Comparison of ENCODE assay signal across 8 cellular contexts in genomic region chr22:36541831-36542391, GRCh38. TPM values are rescaled to one million over a fixed set of nuclear protein-coding genes. Genes with fewer than 3 reads are reported as not detected.
DNase-seq lines count a peak whose midpoint lies in the region; TF ChIP-seq lines count a peak whose summit lies in the region.

No MANE protein-coding gene starts in this region.

- 25% methylated on average over 9 of the region's 9 CpGs for WGBS in SK-N-SH (ENCODE audit: low lambda C conversion rate)

- H3K9ac ChIP-seq in SK-N-SH, result peak overlapping the region; percentile 23; the same call in 1 of the 2 replicates

- H3K27me3 ChIP-seq in SK-N-SH (ENCODE audit: insufficient read depth), result no peaks in the 10 kb centered on the region
- H3K27me3 ChIP-seq in brain microvascular endothelial cell (replicated peaks), result no peaks in the 10 kb centered on the region
- no peaks in the 10 kb centered on the region for H3K27me3 ChIP-seq in A673 (replicated peaks; ENCODE audit: insufficient read depth, low read depth, low read length, poor library complexity)

- H3K4me3 ChIP-seq in SK-N-SH (ENCODE audit: low read depth in 2 of 2, low read length in 1 of 2), result no peak overlapping the region
- no peak overlapping the region for H3K4me3 ChIP-seq in brain microvascular endothelial cell (ENCODE audit: low read depth, low read length)
- no peak overlapping the region for H3K4me3 ChIP-seq in A673 (ENCODE audit: low read depth, low read length, poor library complexity, severe bottlenecking)
- no peak overlapping the region for H3K4me3 ChIP-seq in OCI-LY7 (ENCODE audit: low read depth, low read length, poor library complexity, severe bottlenecking)

- peak overlapping the region; percentile 25; the same call in 1 of the 2 replicates for H2AFZ ChIP-seq in SK-N-SH (ENCODE audit: low read depth)
- no peak overlapping the region for H2AFZ ChIP-seq in OCI-LY7 (ENCODE audit: low read length)

- H3K9me3 ChIP-seq in SK-N-SH (no peaks in the 10 kb centered on the region), A673 (ENCODE audit: low read depth, low read length, poor library complexity, severe bottlenecking) (no peaks in the 10 kb centered on the region), OCI-LY7 (ENCODE audit: low read length) (no peaks in the 10 kb centered on the region)

- DNase-seq in Daoy (ENCODE audit: low read depth) (peak; percentile 97), SK-N-SH (no peak), brain microvascular endothelial cell (peak; percentile 81), renal cortical epithelial cell (ENCODE audit: low read depth) (peak; percentile 94), A673 (ENCODE audit: low spot score) (no peak), OCI-LY7 (ENCODE audit: low spot score) (no peak), iPS-NIHi11 (ENCODE audit: low spot score) (no peak), NCI-H2171 (lab: John Stamatoyannopoulos, UW) (no peak)

- H4K20me1 ChIP-seq in SK-N-SH (ENCODE audit: insufficient read depth) (no peaks in the 10 kb centered on the region), OCI-LY7 (ENCODE audit: insufficient read depth, low read length) (no peaks in the 10 kb centered on the region)

- CTCF ChIA-PET in SK-N-SH (lab: Yijun Ruan, JAX), result interaction anchor here (1.4 to 4.7 kb wide), 3 partner anchors 10 to 315 kb away, joined by 3 to 36 read pairs (median 11); no protein-coding TSS in a partner anchor
- CTCF ChIA-PET in A673 (lab: Charles Lee), result no interaction called here
- CTCF ChIA-PET in OCI-LY7 (lab: Charles Lee; ENCODE audit: unreplicated experiment), result no interaction called here

- peaks cover 0 to 3% of the 10 kb centered on the region in 2 experiments; a peak in 1 of 4 replicates for H3K4me1 ChIP-seq in SK-N-SH (ENCODE audit: control insufficient read depth in 1 of 2, insufficient read depth in 2 of 2, low read depth in 1 of 2, low read length in 1 of 2)
- H3K4me1 ChIP-seq in A673 (ENCODE audit: insufficient read depth, low read length, poor library complexity, severe bottlenecking), result no peaks in the 10 kb centered on the region
- peaks cover 3% of the 10 kb centered on the region for H3K4me1 ChIP-seq in OCI-LY7 (ENCODE audit: insufficient read depth, low read length, poor library complexity, severe bottlenecking)

- intact Hi-C loops in A673 (cut with micrococcal nuclease; ENCODE audit: unreplicated experiment) (loop anchor here (10.0 kb wide), 1 partner anchor 723 kb away; no protein-coding TSS in a partner anchor), OCI-LY7 (cut with micrococcal nuclease; ENCODE audit: unreplicated experiment) (loop anchor here (10.0 kb wide), 1 partner anchor 83 kb away; no protein-coding TSS in a partner anchor)

- no TSS peak for BruUV-seq in A673 (replicated peaks; lab: Mats Ljungman, UMichigan)
- no TSS peak for BruUV-seq in OCI-LY7 (replicated peaks; lab: Mats Ljungman, UMichigan)

- POLR2A ChIA-PET in SK-N-SH (lab: Yijun Ruan, JAX) (no interaction called here), A673 (lab: Charles Lee; ENCODE audit: low non-redundant PET) (no interaction called here), OCI-LY7 (lab: Charles Lee) (no interaction called here)

- H3K9me2 ChIP-seq in SK-N-SH, result no peaks in the 10 kb centered on the region
- H3K9me2 ChIP-seq in OCI-LY7 (ENCODE audit: insufficient read depth, low read length), result no peaks in the 10 kb centered on the region

- TF ChIP-seq EP300 in SK-N-SH (IDR thresholded peaks at IDR 0.05; ENCODE audit: borderline replicate concordance in 1 of 2, low read depth in 1 of 2, low read length in 1 of 2), result peak in 1 of 2 experiments; percentile 81; a peak in 1 of 4 replicates

- peak overlapping the region; percentile 36 to 81 for H3K27ac ChIP-seq in SK-N-SH (ENCODE audit: low read depth in 2 of 2, low read length in 1 of 2)
- peak overlapping the region; percentile 61 for H3K27ac ChIP-seq in brain microvascular endothelial cell
- H3K27ac ChIP-seq in A673 (ENCODE audit: low read depth, low read length, poor library complexity, severe bottlenecking), result no peak overlapping the region
- H3K27ac ChIP-seq in OCI-LY7 (ENCODE audit: low read depth, low read length, poor library complexity, severe bottlenecking), result no peak overlapping the region

- no peaks in the 10 kb centered on the region for H3K79me2 ChIP-seq in SK-N-SH (ENCODE audit: insufficient read depth)
- H3K79me2 ChIP-seq in OCI-LY7 (ENCODE audit: insufficient read depth, low read depth, low read length), result no peaks in the 10 kb centered on the region

- peaks cover 27% of the 10 kb centered on the region for H3F3A ChIP-seq in SK-N-SH (replicated peaks; ENCODE audit: insufficient read depth)

- no peak for TF ChIP-seq RAD21 in SK-N-SH (IDR thresholded peaks at IDR 0.05; ENCODE audit: low read length)

- H3K36me3 ChIP-seq in SK-N-SH (replicated peaks in 1 of 2; ENCODE audit: control insufficient read depth in 1 of 2, insufficient read depth in 2 of 2, low read length in 1 of 2) (no peaks in the 10 kb centered on the region), brain microvascular endothelial cell (replicated peaks) (no peaks in the 10 kb centered on the region), A673 (ENCODE audit: insufficient read depth, low read length, poor library complexity, severe bottlenecking) (no peaks in the 10 kb centered on the region), OCI-LY7 (ENCODE audit: insufficient read depth, low read length) (no peaks in the 10 kb centered on the region)

- in situ Hi-C loops in brain microvascular endothelial cell (cut with HindIII; ENCODE audit: low pct_ligation_motif_present, low sequenced_read_pairs), result no loop called here

- H3K4me2 ChIP-seq in SK-N-SH (peak overlapping the region; percentile 9; the same call in 1 of the 2 replicates), OCI-LY7 (ENCODE audit: low read length) (no peak overlapping the region)

- no peak for TF ChIP-seq CTCF in SK-N-SH (IDR thresholded peaks at IDR 0.05)
- no peak for TF ChIP-seq CTCF in brain microvascular endothelial cell (IDR thresholded peaks at IDR 0.05; ENCODE audit: low read depth, low read length, missing control alignments)
- TF ChIP-seq CTCF in A673 (conservative IDR thresholded peaks at IDR 0.05; ENCODE audit: low read depth, low read length), result no peak
- TF ChIP-seq CTCF in OCI-LY7 (conservative IDR thresholded peaks at IDR 0.05; ENCODE audit: low read length), result no peak

TF ChIP-seq in SK-N-SH, 30 proteins besides CTCF, POLR2A, EP300 and RAD21 (continues in another document):
- TF ChIP-seq TAF1 (IDR thresholded peaks at IDR 0.05; ENCODE audit: borderline replicate concordance, low read depth, low read length), result peak; percentile 6; the same call in 1 of the 2 replicates
- TF ChIP-seq TEAD4 (IDR thresholded peaks at IDR 0.05; ENCODE audit: borderline replicate concordance, insufficient read depth), result no peak
- no peak for TF ChIP-seq FOXM1 (IDR thresholded peaks at IDR 0.05; ENCODE audit: low read depth)
- peak; percentile 92 for TF ChIP-seq NFIC (IDR thresholded peaks at IDR 0.05; ENCODE audit: borderline replicate concordance)
- TF ChIP-seq POLR2AphosphoS5 (IDR thresholded peaks at IDR 0.05; ENCODE audit: low read depth, low read length), result peak; percentile 59; the same call in 1 of the 2 replicates
- no peak for TF ChIP-seq REST (IDR thresholded peaks at IDR 0.05; ENCODE audit: low read depth, low read length)
- peak; percentile 80 for TF ChIP-seq PBX3 (IDR thresholded peaks at IDR 0.05)

RNA-seq across cellular contexts. Expression of gene EIF3D, which starts 12.9 kb away (rescaled TPM):
- total RNA-seq in Daoy (2014; rRNA removed; shearing (Covaris generic)), result 519 and 532 TPM in 2 replicates
- polyA plus RNA-seq in SK-N-SH (2012; rRNA removed), result 423 and 498 TPM in 2 replicates
- polyA plus RNA-seq in SK-N-SH (2012; cell fraction: cytosol; rRNA removed), result 300 and 379 TPM in 2 replicates
- 400 and 411 TPM in 2 replicates for polyA plus RNA-seq in SK-N-SH (2012; cell fraction: nucleus; rRNA removed)
- total RNA-seq in renal cortical epithelial cell (438 and 738 TPM in 2 replicates), A673 (2021) (237 and 249 TPM in 2 replicates), OCI-LY7 (2022) (201 and 223 TPM in 2 replicates)
- total RNA-seq in OCI-LY7 (2014; rRNA removed; shearing (Covaris generic)), result 270 and 307 TPM in 2 replicates

RNA-seq across cellular contexts. Expression of gene FOXRED2, which starts 35.1 kb away (rescaled TPM):
- 3.6 and 4.5 TPM in 2 replicates for total RNA-seq in Daoy (2014; rRNA removed; shearing (Covaris generic))
- 4.3 and 7.9 TPM in 2 replicates for polyA plus RNA-seq in SK-N-SH (2012; rRNA removed)
- 4.6 and 6.9 TPM in 2 replicates for polyA plus RNA-seq in SK-N-SH (2012; cell fraction: cytosol; rRNA removed)
- polyA plus RNA-seq in SK-N-SH (2012; cell fraction: nucleus; rRNA removed), result 6.2 and 6.6 TPM in 2 replicates
- 1.7 and 8.0 TPM in 2 replicates for total RNA-seq in renal cortical epithelial cell
- total RNA-seq in A673 (2021), result 53.8 and 60.4 TPM in 2 replicates
- total RNA-seq in OCI-LY7 (2014; rRNA removed; shearing (Covaris generic)), result 16.2 and 22.6 TPM in 2 replicates
- 40.6 and 48.3 TPM in 2 replicates for total RNA-seq in OCI-LY7 (2022)

Comparison
In these comparisons a context has a peak if more than half of its experiments do, and no peak if none do; other contexts are left out.
1. DNase-seq: peak in Daoy (single experiment), brain microvascular endothelial cell (single experiment) and renal cortical epithelial cell (single experiment); none in SK-N-SH (single experiment), A673 (single experiment), OCI-LY7 (single experiment), iPS-NIHi11 (single experiment) and NCI-H2171 (single experiment).
2. H3K27ac ChIP-seq: peak in SK-N-SH (2 of 2) and brain microvascular endothelial cell (single experiment); none in A673 (single experiment) and OCI-LY7 (single experiment).